8 cellular contexts compared by ENCODE assay signal in the genomic region with DNA sequence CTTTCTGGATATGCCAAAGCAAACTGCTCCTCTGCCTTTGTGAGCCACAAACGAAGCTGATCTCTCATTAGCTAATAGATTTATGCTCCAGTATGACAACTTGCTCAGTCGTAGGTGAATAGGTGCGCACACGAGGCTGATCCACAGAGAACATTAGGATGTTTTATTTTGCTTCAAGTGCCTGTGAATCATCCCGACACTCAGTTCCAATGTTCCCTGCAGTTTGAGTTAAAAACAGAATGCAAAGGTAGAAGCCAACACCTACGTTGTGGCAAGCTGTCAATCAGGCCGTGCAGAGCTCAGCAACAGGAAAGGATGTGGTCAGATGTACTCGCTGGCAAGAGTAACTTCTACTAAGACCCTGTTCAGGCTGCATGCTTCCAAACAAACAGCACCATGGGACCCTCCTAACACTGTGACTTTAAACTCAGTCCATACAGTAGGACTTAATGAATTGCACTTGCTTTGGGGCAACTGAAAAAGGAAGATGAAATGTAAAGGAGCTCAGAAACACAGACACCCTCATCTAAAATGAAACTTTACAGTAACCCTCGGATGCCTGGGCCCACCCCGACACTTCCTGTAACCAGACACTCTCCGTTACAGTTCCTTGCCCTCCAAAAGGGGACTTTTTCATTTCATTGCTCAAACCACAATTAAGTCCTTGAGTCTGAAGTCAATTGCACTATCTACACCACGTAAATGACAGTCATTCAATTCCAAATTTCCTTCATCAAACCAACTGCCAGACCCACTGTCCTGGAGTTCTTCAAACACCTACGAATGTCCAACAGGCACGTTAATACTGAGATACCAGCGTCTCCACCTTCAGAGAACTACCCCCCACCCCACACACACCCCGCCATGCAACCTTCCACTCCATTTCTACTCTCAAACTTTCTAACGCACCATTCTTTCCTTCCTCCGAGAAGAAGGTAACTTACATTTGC. TPM values are rescaled to one million over a fixed set of nuclear protein-coding genes. Genes with fewer than 3 reads are reported as not detected.
A peak's percentile ranks its signal among the peaks of the same experiment; 100 is the strongest.
DNase-seq lines count a peak whose midpoint lies in the region; ATAC-seq and TF ChIP-seq lines count a peak whose summit lies in the region.

No MANE protein-coding gene starts in this region.

- peak overlapping the region; percentile 99 for H3K27ac ChIP-seq in thymus (ENCODE audit: low read depth)

- H3K4me1 Mint-ChIP-seq in brain: peaks cover 55% of the 10 kb centered on the region
- H3K4me1 Mint-ChIP-seq in mesothelial cell of epicardium: peaks cover 36% of the 10 kb centered on the region
- H3K4me1 Mint-ChIP-seq in HFFc6 (ENCODE audit: low read depth): no peaks in the 10 kb centered on the region

- peaks cover 9% of the 10 kb centered on the region for H3K27me3 Mint-ChIP-seq in brain
- H3K27me3 Mint-ChIP-seq in mesothelial cell of epicardium (ENCODE audit: low read depth): peaks cover 28% of the 10 kb centered on the region
- H3K27me3 Mint-ChIP-seq in HFFc6 (ENCODE audit: insufficient read depth): peaks cover 57% of the 10 kb centered on the region

- H3K4me3 Mint-ChIP-seq in brain (peak overlapping the region; percentile 90 to 92 (median 90)), mesothelial cell of epicardium (peak overlapping the region; percentile 73), HFFc6 (no peak overlapping the region)

- peak overlapping the region; percentile 89 for H3K4me3 ChIP-seq in thymus (ENCODE audit: low read length)

- peak overlapping the region; percentile 81 to 89 (median 86) for H3K27ac Mint-ChIP-seq in brain
- peak overlapping the region; percentile 26 for H3K27ac Mint-ChIP-seq in mesothelial cell of epicardium
- no peak overlapping the region for H3K27ac Mint-ChIP-seq in HFFc6

- peak; percentile 62 for TF ChIP-seq POLR2A in Raji (IDR thresholded peaks at IDR 0.05; ENCODE audit: insufficient read depth, low read depth, low read length)

- TF ChIP-seq CTCF in brain (conservative IDR thresholded peaks at IDR 0.05): no peak
- no peak for TF ChIP-seq CTCF in mesothelial cell of epicardium (IDR thresholded peaks at IDR 0.05; ENCODE audit: unreplicated experiment)
- TF ChIP-seq CTCF in HFFc6 (IDR thresholded peaks at IDR 0.05): no peak

- H3K9me3 ChIP-seq in thymus (ENCODE audit: control insufficient read depth): no peaks in the 10 kb centered on the region

- H3K36me3 Mint-ChIP-seq in brain: no peaks in the 10 kb centered on the region
- H3K36me3 Mint-ChIP-seq in mesothelial cell of epicardium: no peaks in the 10 kb centered on the region
- H3K36me3 Mint-ChIP-seq in HFFc6 (ENCODE audit: low read depth): no peaks in the 10 kb centered on the region

- peak; percentile 38 for DNase-seq in DMS153 (lab: John Stamatoyannopoulos, UW)
- no peak for DNase-seq in mesothelial cell of epicardium (ENCODE audit: low spot score in 2 of 2, unreplicated experiment in 2 of 2)
- DNase-seq in HFFc6: no peak

- H3K9me3 Mint-ChIP-seq in brain (no peaks in the 10 kb centered on the region), mesothelial cell of epicardium (no peaks in the 10 kb centered on the region), HFFc6 (no peaks in the 10 kb centered on the region)

- peaks cover 8% of the 10 kb centered on the region for H3K36me3 ChIP-seq in thymus (ENCODE audit: control insufficient read depth, insufficient read depth)

- no peaks in the 10 kb centered on the region for H3K27me3 ChIP-seq in thymus (ENCODE audit: control insufficient read depth, insufficient read depth)

- peaks cover 27% of the 10 kb centered on the region for H3K4me1 ChIP-seq in thymus (ENCODE audit: control insufficient read depth, insufficient read depth, low read length)

- WGBS in thymus: 3% methylated on average over 18 of the region's 18 CpGs

- peak; percentile 53 for ATAC-seq in GM19372 (IDR thresholded peaks at IDR 0.05; ENCODE audit: low read depth, unreplicated experiment)
- peak; percentile 60 for ATAC-seq in HG03432 (IDR thresholded peaks at IDR 0.05; ENCODE audit: unreplicated experiment)

RNA-seq across cellular contexts. Expression of a gene that starts 1.6 kb away (rescaled TPM):
- 40.2 TPM for polyA plus RNA-seq in brain (ENCODE audit: insufficient read depth, low read depth, low replicate concordance)
- 23.1 to 24.8 TPM (median 23.7 TPM) in 3 replicates for total RNA-seq in mesothelial cell of epicardium
- polyA plus RNA-seq in thymus: 47.4 TPM
- total RNA-seq in HFFc6 (2021; fragmentation: NEBNext Ultra II Directional; extraction: Animal tissue kit (Norgen Biotek cat#: 25700)): under 1 TPM in 3 of 6 experiments, not detected in 3; 0.09 to 0.61 (median 0.19) TPM

Comparison
In these comparisons a context has a peak if more than half of its experiments do, and no peak if none do; other contexts are left out.
1. RNA of a gene that starts 1.6 kb away (total RNA-seq): 23.1 to 24.8 TPM in mesothelial cell of epicardium; 0.09 to 0.61 TPM in HFFc6; every median in the first group is over 10 times any median in the second.